In the genomic region with DNA sequence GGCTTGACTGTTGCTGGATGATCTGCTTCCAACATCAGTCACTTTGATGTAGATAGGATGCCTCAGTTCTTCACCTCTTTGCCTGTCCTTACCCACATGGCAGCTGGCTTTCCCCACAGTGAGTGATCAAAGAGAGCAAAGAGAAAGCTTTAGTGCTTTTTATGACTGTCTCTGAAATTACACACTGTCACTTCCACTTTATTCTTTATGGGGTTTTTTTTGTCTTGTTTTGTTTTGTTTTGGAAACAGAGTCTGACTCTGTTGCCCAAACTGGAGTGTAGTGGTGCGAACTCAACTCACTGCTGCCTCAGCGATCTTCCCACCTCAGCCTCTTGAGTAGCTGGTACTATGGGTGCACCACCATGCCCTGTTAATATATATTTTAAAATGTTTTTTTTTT, we compare ENCODE assay signal across 15 cellular contexts. TPM values are rescaled to one million over a fixed set of nuclear protein-coding genes. Genes with fewer than 3 reads are reported as not detected.
A peak's percentile ranks its signal among the peaks of the same experiment; 100 is the strongest.
DNase-seq lines count a peak whose midpoint lies in the region; ATAC-seq and TF ChIP-seq lines count a peak whose summit lies in the region.
"Had no signal": no experiment of that assay in that cellular context is flagged by ENCODE, and none has a peak within 500 bp of the region (broad histone marks: within the 10 kb centered on the region; RNA-seq: fewer than 3 reads in every experiment).

No MANE protein-coding gene starts in this region.

- H3K4me3 ChIP-seq in OCI-LY7 (ENCODE audit: low read depth, low read length, poor library complexity, severe bottlenecking) (no peak overlapping the region), upper lobe of left lung (no peak overlapping the region)
- H3K4me3 ChIP-seq: left ventricle myocardium inferior had no signal

- H3K4me1 ChIP-seq in OCI-LY7 (ENCODE audit: insufficient read depth, low read length, poor library complexity, severe bottlenecking), result peaks cover 29% of the 10 kb centered on the region
- H3K4me1 ChIP-seq in upper lobe of left lung, result no peaks in the 10 kb centered on the region
- H3K4me1 ChIP-seq: left ventricle myocardium inferior had no signal

- CTCF ChIA-PET in OCI-LY7 (lab: Charles Lee; ENCODE audit: unreplicated experiment), result no interaction called here

- no peak overlapping the region for H2AFZ ChIP-seq in OCI-LY7 (ENCODE audit: low read length)

- H3K9me3 ChIP-seq in OCI-LY7 (ENCODE audit: low read length) (no peaks in the 10 kb centered on the region), upper lobe of left lung (no peaks in the 10 kb centered on the region)
- H3K9me3 ChIP-seq: left ventricle myocardium inferior had no signal

- intact Hi-C loops in OCI-LY7 (cut with micrococcal nuclease; ENCODE audit: unreplicated experiment), result loop anchor here (2.0 kb wide), 1 partner anchor 33 kb away; no protein-coding TSS in a partner anchor

- H3K27ac ChIP-seq in OCI-LY7 (ENCODE audit: low read depth, low read length, poor library complexity, severe bottlenecking) (peak overlapping the region; percentile 66), upper lobe of left lung (no peak overlapping the region)
- H3K27ac ChIP-seq: left ventricle myocardium inferior, VCaP had no signal

- DNase-seq in activated T-cell treated with anti-CD3 and anti-CD28 coated beads, Interleukin-2, amount 50 U/mL, for 24 hours, result no peak
- no peak for DNase-seq in activated T-cell treated with anti-CD3 and anti-CD28 coated beads, Interleukin-2, amount 50 U/mL, for 48 hours
- DNase-seq in OCI-LY7 (ENCODE audit: low spot score), result peak; percentile 67
- DNase-seq in nephron progenitor cell, result no peak
- DNase-seq in glutamatergic neuron, result no peak
- no peak for DNase-seq in dedifferentiated amniotic fluid mesenchymal stem cell (ENCODE audit: extremely low spot score)
- no peak for DNase-seq in upper lobe of left lung
- DNase-seq: effector CD4-positive, alpha-beta T cell; HFFc6; left ventricle myocardium inferior; NCI-H1930; occipital lobe had no signal

- no peaks in the 10 kb centered on the region for H3K27me3 Mint-ChIP-seq in activated T-cell treated with anti-CD3 and anti-CD28 coated beads, Interleukin-2, amount 50 U/mL, for 24 hours
- H3K27me3 Mint-ChIP-seq in nephron progenitor cell (ENCODE audit: low read depth, poor library complexity) (no peaks in the 10 kb centered on the region), glutamatergic neuron (ENCODE audit: unreplicated experiment) (no peaks in the 10 kb centered on the region)

- H3K9me2 ChIP-seq in OCI-LY7 (ENCODE audit: insufficient read depth, low read length), result no peaks in the 10 kb centered on the region

- no TSS peak for BruUV-seq in OCI-LY7 (replicated peaks; lab: Mats Ljungman, UMichigan)

- peaks cover 81% of the 10 kb centered on the region for H3K36me3 Mint-ChIP-seq in activated T-cell treated with anti-CD3 and anti-CD28 coated beads, Interleukin-2, amount 50 U/mL, for 24 hours (ENCODE audit: low read depth)
- H3K36me3 Mint-ChIP-seq in nephron progenitor cell (ENCODE audit: low read depth) (peaks cover 76% of the 10 kb centered on the region), glutamatergic neuron (ENCODE audit: unreplicated experiment) (no peaks in the 10 kb centered on the region)

- H3K4me2 ChIP-seq in OCI-LY7 (ENCODE audit: low read length), result peak overlapping the region; percentile 50

- peaks cover 8% of the 10 kb centered on the region for H3K4me1 Mint-ChIP-seq in activated T-cell treated with anti-CD3 and anti-CD28 coated beads, Interleukin-2, amount 50 U/mL, for 24 hours (ENCODE audit: low read depth)
- H3K4me1 Mint-ChIP-seq in nephron progenitor cell, result no peaks in the 10 kb centered on the region
- no peaks in the 10 kb centered on the region for H3K4me1 Mint-ChIP-seq in glutamatergic neuron (ENCODE audit: low read depth, unreplicated experiment)

- TF ChIP-seq EP300 in upper lobe of left lung (IDR thresholded peaks at IDR 0.05), result no peak

- H4K20me1 ChIP-seq in OCI-LY7 (ENCODE audit: insufficient read depth, low read length), result no peaks in the 10 kb centered on the region

- no peaks in the 10 kb centered on the region for H3K27me3 ChIP-seq in upper lobe of left lung

- H3K79me2 ChIP-seq in OCI-LY7 (ENCODE audit: insufficient read depth, low read depth, low read length), result peaks cover 8% of the 10 kb centered on the region; the same call in 1 of the 2 replicates

- peak; percentile 74 for ATAC-seq in HG02852 (IDR thresholded peaks at IDR 0.05; ENCODE audit: unreplicated experiment)
- ATAC-seq in upper lobe of left lung (ENCODE audit: low FRiP score in 2 of 2), result no peak
- ATAC-seq: Panc1 had no signal

- POLR2A ChIA-PET in OCI-LY7 (lab: Charles Lee), result interaction anchor here (0.7 to 0.8 kb wide), 2 partner anchors 20 to 376 kb away, joined by 4 to 5 read pairs; no protein-coding TSS in a partner anchor

- H3K36me3 ChIP-seq in OCI-LY7 (ENCODE audit: insufficient read depth, low read length) (peaks cover 95% of the 10 kb centered on the region), upper lobe of left lung (peaks cover 22 to 85% (median 38%) of the 10 kb centered on the region in 4 donors)

- H3K4me3 Mint-ChIP-seq in activated T-cell treated with anti-CD3 and anti-CD28 coated beads, Interleukin-2, amount 50 U/mL, for 24 hours, result no peak overlapping the region
- H3K4me3 Mint-ChIP-seq in nephron progenitor cell, result no peak overlapping the region
- H3K4me3 Mint-ChIP-seq in glutamatergic neuron (ENCODE audit: unreplicated experiment), result no peak overlapping the region
- H3K4me3 Mint-ChIP-seq: HFFc6 had no signal

- H3K27ac Mint-ChIP-seq in activated T-cell treated with anti-CD3 and anti-CD28 coated beads, Interleukin-2, amount 50 U/mL, for 24 hours, result peak overlapping the region; percentile 77
- H3K27ac Mint-ChIP-seq in nephron progenitor cell, result peak overlapping the region; percentile 95
- no peak overlapping the region for H3K27ac Mint-ChIP-seq in glutamatergic neuron (ENCODE audit: unreplicated experiment)
- H3K27ac Mint-ChIP-seq: HFFc6 had no signal

- no peaks in the 10 kb centered on the region for H3K9me3 Mint-ChIP-seq in activated T-cell treated with anti-CD3 and anti-CD28 coated beads, Interleukin-2, amount 50 U/mL, for 24 hours
- H3K9me3 Mint-ChIP-seq in nephron progenitor cell, result no peaks in the 10 kb centered on the region
- H3K9me3 Mint-ChIP-seq in glutamatergic neuron (ENCODE audit: unreplicated experiment), result no peaks in the 10 kb centered on the region
- H3K9me3 Mint-ChIP-seq: HFFc6 had no signal

- TF ChIP-seq POLR2A in upper lobe of left lung (IDR thresholded peaks at IDR 0.05), result no peak

- no peak for TF ChIP-seq CTCF in OCI-LY7 (conservative IDR thresholded peaks at IDR 0.05; ENCODE audit: low read length)
- no peak for TF ChIP-seq CTCF in nephron progenitor cell (IDR thresholded peaks at IDR 0.05)
- TF ChIP-seq CTCF in glutamatergic neuron (IDR thresholded peaks at IDR 0.05; ENCODE audit: partially characterized antibody, unreplicated experiment), result no peak
- TF ChIP-seq CTCF in upper lobe of left lung (IDR thresholded peaks at IDR 0.05), result no peak

- WGBS in upper lobe of left lung, 2 donors, result 96% methylated on average over 2 of the region's 2 CpGs

RNA-seq across cellular contexts. Expression of a gene that starts 32.4 kb away (rescaled TPM):
- total RNA-seq in OCI-LY7 (2014; rRNA removed; shearing (Covaris generic)), result 28.4 and 36.7 TPM in 2 replicates
- total RNA-seq in OCI-LY7 (2022), result 33.8 and 42.4 TPM in 2 replicates
- 43.2 TPM for total RNA-seq in glutamatergic neuron (ENCODE audit: unreplicated experiment)
- 10 to 100 TPM; 22.5 to 56.4 (median 35.5) TPM for total RNA-seq in upper lobe of left lung

RNA-seq across cellular contexts. Expression of a gene that starts 54.8 kb away (rescaled TPM):
- total RNA-seq in OCI-LY7 (2014; rRNA removed; shearing (Covaris generic)), result 44.5 and 47.1 TPM in 2 replicates
- total RNA-seq in OCI-LY7 (2022) (78.8 and 80.6 TPM in 2 replicates), glutamatergic neuron (ENCODE audit: unreplicated experiment) (53.3 TPM), upper lobe of left lung (10 to 100 TPM; 31.2 to 68.9 (median 45.0) TPM)
